11 cellular contexts compared by ENCODE assay signal in the genomic region with DNA sequence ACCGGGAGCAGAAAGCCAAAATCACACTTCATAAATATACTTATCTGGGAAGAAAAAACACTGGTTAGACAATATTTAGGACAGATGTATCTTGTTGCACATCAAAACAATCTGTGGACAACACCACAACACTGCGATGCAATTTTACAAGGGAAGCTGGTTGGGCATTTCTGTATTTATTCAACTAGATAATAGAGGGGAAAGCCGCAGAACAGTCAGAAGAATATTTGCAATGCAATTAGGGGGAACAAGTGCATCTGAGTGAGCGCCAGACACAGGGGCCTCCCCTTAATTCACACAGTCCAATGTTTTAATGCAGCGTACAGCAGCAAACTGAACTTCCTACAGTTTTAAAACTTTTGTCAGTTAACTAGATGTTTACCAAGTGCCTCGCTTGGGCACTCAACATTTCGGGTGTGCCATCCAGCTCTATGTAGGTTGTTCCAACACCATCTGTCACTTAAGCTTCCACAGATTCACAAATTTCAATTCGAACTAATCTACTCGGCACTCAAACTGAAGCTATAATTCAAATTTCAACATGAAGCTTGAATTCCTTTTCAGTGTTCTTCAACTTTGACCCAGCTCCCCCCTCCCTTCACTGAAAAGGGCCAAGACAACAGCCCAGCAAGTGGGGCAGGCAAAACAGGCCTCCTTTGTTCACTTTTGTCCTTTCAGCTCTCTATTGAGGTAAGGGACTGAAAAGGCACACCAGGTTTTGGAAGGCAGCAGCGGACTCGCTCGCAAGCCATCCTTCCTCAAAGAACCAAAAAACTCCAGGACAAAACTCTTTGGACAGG. TPM values are rescaled to one million over a fixed set of nuclear protein-coding genes. Genes with fewer than 3 reads are reported as not detected.
DNase-seq lines count a peak whose midpoint lies in the region; ATAC-seq, FAIRE-seq and TF ChIP-seq lines count a peak whose summit lies in the region.
"Had no signal": no experiment of that assay in that cellular context is flagged by ENCODE, and none has a peak within 500 bp of the region (broad histone marks: within the 10 kb centered on the region; RNA-seq: fewer than 3 reads in every experiment).

No MANE protein-coding gene starts in this region.

- H3K4me3 ChIP-seq in HepG2 (replicated peaks in 1 of 3; ENCODE audit: insufficient read depth in 1 of 3, low read depth in 2 of 3, low read length in 3 of 3) (no peak overlapping the region), right lobe of liver (no peak overlapping the region), upper lobe of right lung (no peak overlapping the region)
- H3K4me3 ChIP-seq: transverse colon had no signal

- DNase-seq in HepG2 (ENCODE audit: low spot score) = no peak
- DNase-seq in right lobe of liver = no peak
- peak; percentile 28 for DNase-seq in NCI-H2171 (lab: John Stamatoyannopoulos, UW)
- no peak for DNase-seq in upper lobe of right lung
- DNase-seq in UCSD-AML1 (lab: John Stamatoyannopoulos, UW; ENCODE audit: unreplicated experiment) = no peak
- DNase-seq in HPDE6-E6E7 (ENCODE audit: extremely low spot score) = no peak
- DNase-seq: NCI-H1048, SIG-M5, transverse colon had no signal

- H3K27me3 ChIP-seq in HepG2 (ENCODE audit: control insufficient read depth in 1 of 2, insufficient read depth in 2 of 2, low read length in 2 of 2) (peaks cover 0 to 2% of the 10 kb centered on the region in 2 experiments; a peak in 3 of 5 replicates), right lobe of liver (no peaks in the 10 kb centered on the region), upper lobe of right lung (peaks cover 25% of the 10 kb centered on the region)

- H4K20me1 ChIP-seq in HepG2 (ENCODE audit: insufficient read depth, low read length) = no peaks in the 10 kb centered on the region

- intact Hi-C loops in HepG2 (cut with micrococcal nuclease; ENCODE audit: unreplicated experiment) = no loop called here
- intact Hi-C loops in right lobe of liver (cut with DNase I) = no loop called here
- intact Hi-C loops in upper lobe of right lung (cut with DNase I) = no loop called here

- H3K4me1 ChIP-seq in HepG2 (ENCODE audit: insufficient read depth, low read length) = peaks cover 11% of the 10 kb centered on the region
- H3K4me1 ChIP-seq in right lobe of liver = no peaks in the 10 kb centered on the region
- no peaks in the 10 kb centered on the region for H3K4me1 ChIP-seq in upper lobe of right lung
- H3K4me1 ChIP-seq: transverse colon had no signal

- no peak for TF ChIP-seq EP300 in HepG2 (IDR thresholded peaks at IDR 0.05; ENCODE audit: low read depth in 2 of 2, low read length in 2 of 2)
- TF ChIP-seq EP300 in HepG2 (CRISPR knock-in tag; IDR thresholded peaks at IDR 0.05; ENCODE audit: borderline replicate concordance) = no peak

- no peaks in the 10 kb centered on the region for H3K79me2 ChIP-seq in HepG2 (ENCODE audit: insufficient read depth, low read length)

- H2AFZ ChIP-seq in HepG2 (ENCODE audit: low read length) = no peak overlapping the region

- H3K27ac ChIP-seq in HepG2 (ENCODE audit: extremely low read length, insufficient read depth, low read length) (no peak overlapping the region), right lobe of liver (no peak overlapping the region), cingulate gyrus (ENCODE audit: low read depth, low read length) (peak overlapping the region; percentile 63), upper lobe of right lung (no peak overlapping the region)
- H3K27ac ChIP-seq: transverse colon had no signal

- CTCF ChIA-PET in HepG2 (lab: Yijun Ruan, JAX; ENCODE audit: low intra/inter-chr PET ratio, low total read pairs) = no interaction called here

- no TSS peak for BruUV-seq in HepG2 (replicated peaks; lab: Mats Ljungman, UMichigan)

- WGBS in HepG2 (ENCODE audit: low lambda C conversion rate) = 27% methylated on average over 12 of the region's 12 CpGs
- WGBS in right lobe of liver (ENCODE audit: insufficient coverage, low coverage, low lambda C conversion rate, missing lambda C conversion rate) = 75% methylated on average over 11 of the region's 12 CpGs

- TF ChIP-seq POLR2A in HepG2 (IDR thresholded peaks at IDR 0.05; ENCODE audit: insufficient read depth in 1 of 2, low read depth in 2 of 2, low read length in 2 of 2) (no peak), right lobe of liver (IDR thresholded peaks at IDR 0.05) (no peak)

- no peak for FAIRE-seq in HepG2 (lab: Jason Lieb, UNC)

- H3K9me3 ChIP-seq in HepG2 (ENCODE audit: low read length) (no peaks in the 10 kb centered on the region), right lobe of liver (no peaks in the 10 kb centered on the region), upper lobe of right lung (no peaks in the 10 kb centered on the region)
- H3K9me3 ChIP-seq: transverse colon had no signal

- ATAC-seq in HepG2 = no peak
- no peak for ATAC-seq in right lobe of liver
- ATAC-seq in upper lobe of right lung = no peak
- no peak for ATAC-seq in esophagus mucosa

- H3K9ac ChIP-seq in HepG2 (ENCODE audit: insufficient read depth, low read depth, low read length) = no peak overlapping the region

- in situ Hi-C loops in HepG2 (cut with HindIII; ENCODE audit: extremely low pct_ligation_motif_present, low pct_unique_long_range_greater_than_20kb) = no loop called here

- no peak for TF ChIP-seq RAD21 in HepG2 (CRISPR knock-in tag; IDR thresholded peaks at IDR 0.05)

- H3K4me2 ChIP-seq in HepG2 (ENCODE audit: low read depth, low read length) = no peak overlapping the region

- no peak for TF ChIP-seq CTCF in HepG2 (CRISPR knock-in tag; IDR thresholded peaks at IDR 0.05)
- no peak for TF ChIP-seq CTCF in right lobe of liver (IDR thresholded peaks at IDR 0.05)
- no peak for TF ChIP-seq CTCF in upper lobe of right lung (IDR thresholded peaks at IDR 0.05)

- H3K36me3 ChIP-seq in HepG2 (replicated peaks in 1 of 2; ENCODE audit: control insufficient read depth in 1 of 2, insufficient read depth in 2 of 2, low read length in 2 of 2) (no peaks in the 10 kb centered on the region), right lobe of liver (no peaks in the 10 kb centered on the region), upper lobe of right lung (no peaks in the 10 kb centered on the region)
- H3K36me3 ChIP-seq: transverse colon had no signal

- POLR2A ChIA-PET in HepG2 (lab: Yijun Ruan, JAX) = no interaction called here

TF ChIP-seq in HepG2, 621 proteins besides CTCF, POLR2A, EP300 and RAD21:
- TF ChIP-seq PPARG (CRISPR knock-in tag; conservative IDR thresholded peaks at IDR 0.05) (0 out of 2 replicates have a peak, but pooled peaks have one; percentile 38), ZNF598 (CRISPR knock-in tag; IDR thresholded peaks at IDR 0.05; ENCODE audit: borderline replicate concordance) (no peak)

RNA-seq across cellular contexts. Expression of a gene that starts 7.3 kb away (rescaled TPM):
- total RNA-seq in HepG2 (2016; rRNA removed; fragmentation: Illumina TruSeq; extraction: Trizol) (0.31 and 0.39 TPM in 2 replicates), right lobe of liver (1 to 10 TPM in 1 of 6 experiments, under 1 TPM in 5; 0.16 to 1.9 (median 0.27) TPM), upper lobe of right lung (2.0 TPM), esophagus mucosa (10.9 TPM)
- 0.18 TPM in 1 of 2 replicates, not detected in the other for total RNA-seq in HepG2 (2016; cell fraction: cytosol; rRNA removed; fragmentation: Illumina TruSeq; extraction: Trizol; ENCODE audit: low read depth)
- 0.35 and 0.61 TPM in 2 replicates for total RNA-seq in HepG2 (2016; cell fraction: insoluble cytoplasmic fraction; rRNA removed; fragmentation: Illumina TruSeq; extraction: Trizol)
- 0.07 and 0.15 TPM in 2 replicates for total RNA-seq in HepG2 (2016; cell fraction: membrane; rRNA removed; fragmentation: Illumina TruSeq; extraction: Trizol)
- total RNA-seq in HepG2 (2016; cell fraction: nucleus; rRNA removed; fragmentation: Illumina TruSeq; extraction: Trizol) = 0.91 and 1.6 TPM in 2 replicates
- polyA plus RNA-seq in HepG2 (2011; rRNA removed) = 0.31 and 0.33 TPM in 2 replicates
- 0.11 and 0.21 TPM in 2 replicates for polyA plus RNA-seq in HepG2 (2011; cell fraction: cytosol; rRNA removed)
- polyA plus RNA-seq in HepG2 (2011; cell fraction: nucleus; rRNA removed) = 0.10 and 0.16 TPM in 2 replicates
- 0.15 and 0.24 TPM in 2 replicates for polyA plus RNA-seq in HepG2 (2012)
- polyA plus RNA-seq in HepG2 (2016; cell fraction: cytosol; fragmentation: Illumina TruSeq; extraction: Trizol; ENCODE audit: low read depth) = 0.02 TPM in 1 of 2 replicates, not detected in the other
- polyA plus RNA-seq in HepG2 (2016; cell fraction: insoluble cytoplasmic fraction; fragmentation: Illumina TruSeq; extraction: Trizol; ENCODE audit: low read depth) = 0.47 and 0.73 TPM in 2 replicates
- polyA plus RNA-seq in HepG2 (2016; cell fraction: membrane; fragmentation: Illumina TruSeq; extraction: Trizol; ENCODE audit: low read depth) = 0.07 and 0.08 TPM in 2 replicates
- 1.9 and 2.0 TPM in 2 replicates for polyA plus RNA-seq in HepG2 (2016; cell fraction: nucleus; fragmentation: Illumina TruSeq; extraction: Trizol; ENCODE audit: insufficient read depth, low read depth)
- 0.42 and 0.90 TPM in 2 replicates for polyA minus RNA-seq in HepG2 (2011; rRNA and poly(A)+ RNA removed; ENCODE audit: low replicate concordance)
- polyA minus RNA-seq in HepG2 (2011; cell fraction: cytosol; rRNA and poly(A)+ RNA removed) = 0.26 and 0.89 TPM in 2 replicates
- polyA minus RNA-seq in HepG2 (2011; cell fraction: nucleus; rRNA and poly(A)+ RNA removed) = 0.75 and 1.3 TPM in 2 replicates
